ENCODE assay signal across 31 cellular contexts in the genomic region with DNA sequence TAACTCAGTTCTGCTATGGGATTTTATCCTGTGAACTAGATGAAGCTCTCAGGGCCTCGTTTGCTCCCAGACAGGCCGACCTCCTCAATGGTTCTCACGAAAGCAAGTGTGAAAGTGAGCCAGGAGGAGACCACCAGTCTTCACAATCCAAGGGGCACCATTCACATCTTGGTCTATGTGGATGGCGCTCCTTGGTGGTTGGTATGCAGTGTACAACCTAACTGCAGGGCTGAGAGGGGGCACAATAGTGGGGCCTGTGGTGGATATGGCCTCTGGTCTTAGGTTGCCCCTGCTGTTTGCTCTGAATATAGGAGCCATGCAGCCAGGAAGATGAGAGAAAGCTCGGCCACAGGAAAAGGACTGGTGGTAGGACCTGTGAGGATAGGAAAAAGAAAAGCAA. TPM values are rescaled to one million over a fixed set of nuclear protein-coding genes. Genes with fewer than 3 reads are reported as not detected.
"Had no signal": no experiment of that assay in that cellular context is flagged by ENCODE, and none has a peak within 500 bp of the region (broad histone marks: within the 10 kb centered on the region; RNA-seq: fewer than 3 reads in every experiment).

No MANE protein-coding gene starts in this region.

- DNase-seq: cerebellar nuclear complex; cortex of kidney; foreskin keratinocyte; glutamatergic neuron; heart right ventricle; hypothalamus; immature natural killer cell; islet precursor cell; kidney glomerular epithelial cell; left ventricle myocardium superior; lower lobe of right lung; natural killer cell; stimulated activated CD4-positive, alpha-beta T cell treated with anti-CD3 and anti-CD28 coated beads, Interleukin-2, amount 100 ng/mL, for 24 hours; stimulated activated CD4-positive, alpha-beta T cell treated with anti-CD3 and anti-CD28 coated beads, Interleukin-4, amount 100 ng/mL, for 4 hours; stimulated activated naive CD4-positive, alpha-beta T cell; stimulated activated naive CD8-positive, alpha-beta T cell treated with anti-CD3 and anti-CD28 coated beads, Interleukin-15, amount 100 ng/mL, for 72 hours; thyroid gland; trophoblast cell had no signal

- H3K27ac ChIP-seq: epithelial cell of prostate, foreskin keratinocyte, heart right ventricle, lower lobe of right lung, parathyroid adenoma, suprapubic skin, thyroid gland, vagina had no signal

- H3K4me1 Mint-ChIP-seq: immature natural killer cell; neural crest cell; stimulated activated naive CD8-positive, alpha-beta T cell treated with anti-CD3 and anti-CD28 coated beads, Interleukin-15, amount 100 ng/mL, for 72 hours had no signal

- ATAC-seq: esophagus mucosa; foreskin keratinocyte; heart right ventricle; left ventricle myocardium superior; lower lobe of right lung; natural killer cell; sciatic nerve; stimulated activated naive CD8-positive, alpha-beta T cell treated with anti-CD3 and anti-CD28 coated beads, Interleukin-15, amount 100 ng/mL, for 72 hours had no signal

- H3K4me1 ChIP-seq: foreskin keratinocyte, heart right ventricle, lower lobe of right lung, parathyroid adenoma, suprapubic skin, thyroid gland, vagina had no signal

- H3K27ac Mint-ChIP-seq: progenitor cell of endocrine pancreas had no signal

- H3K9me3 ChIP-seq: heart right ventricle, lower lobe of right lung, suprapubic skin, thyroid gland, vagina had no signal

- H3K27me3 Mint-ChIP-seq: progenitor cell of endocrine pancreas; stimulated activated naive CD8-positive, alpha-beta T cell treated with anti-CD3 and anti-CD28 coated beads, Interleukin-15, amount 100 ng/mL, for 72 hours had no signal

- H3K9me3 Mint-ChIP-seq: immature natural killer cell; natural killer cell; neural crest cell; stimulated activated naive CD8-positive, alpha-beta T cell treated with anti-CD3 and anti-CD28 coated beads, Interleukin-15, amount 100 ng/mL, for 72 hours had no signal

- H3K4me3 ChIP-seq: heart right ventricle, lower lobe of right lung, suprapubic skin, thyroid gland, vagina had no signal

- H3K27me3 ChIP-seq: foreskin keratinocyte, heart right ventricle, suprapubic skin, thyroid gland, vagina had no signal

- H3K4me3 Mint-ChIP-seq: immature natural killer cell; natural killer cell; neural crest cell; stimulated activated naive CD8-positive, alpha-beta T cell treated with anti-CD3 and anti-CD28 coated beads, Interleukin-15, amount 100 ng/mL, for 72 hours had no signal

RNA-seq across cellular contexts. Expression of a gene that starts 25.2 kb away (rescaled TPM):
- total RNA-seq: dermis microvascular lymphatic vessel endothelial cell, esophagus mucosa, fibroblast of lung, foreskin keratinocyte, heart right ventricle, left ventricle myocardium superior, lower lobe of right lung, mononuclear cell, natural killer cell, neural crest cell, osteoblast, progenitor cell of endocrine pancreas, sciatic nerve, thyroid gland, ureter, vagina had no signal
- polyA plus RNA-seq: fibroblast of lung, foreskin keratinocyte, heart right ventricle, immature natural killer cell had no signal

RNA-seq across cellular contexts. Expression of a gene that starts 27.5 kb away (rescaled TPM):
- total RNA-seq: dermis microvascular lymphatic vessel endothelial cell, esophagus mucosa, fibroblast of lung, foreskin keratinocyte, heart right ventricle, left ventricle myocardium superior, lower lobe of right lung, natural killer cell, neural crest cell, osteoblast, progenitor cell of endocrine pancreas, thyroid gland, ureter, vagina had no signal
- polyA plus RNA-seq: fibroblast of lung, foreskin keratinocyte, heart right ventricle, immature natural killer cell had no signal

RNA-seq across cellular contexts. Expression of a gene that starts 52.6 kb away (rescaled TPM):
- total RNA-seq: dermis microvascular lymphatic vessel endothelial cell, esophagus mucosa, fibroblast of lung, foreskin keratinocyte, heart right ventricle, left ventricle myocardium superior, lower lobe of right lung, neural crest cell, osteoblast, progenitor cell of endocrine pancreas, sciatic nerve, suprapubic skin, thyroid gland, ureter, vagina had no signal
- polyA plus RNA-seq: fibroblast of lung, foreskin keratinocyte, heart right ventricle, immature natural killer cell had no signal
